In the genomic region with DNA sequence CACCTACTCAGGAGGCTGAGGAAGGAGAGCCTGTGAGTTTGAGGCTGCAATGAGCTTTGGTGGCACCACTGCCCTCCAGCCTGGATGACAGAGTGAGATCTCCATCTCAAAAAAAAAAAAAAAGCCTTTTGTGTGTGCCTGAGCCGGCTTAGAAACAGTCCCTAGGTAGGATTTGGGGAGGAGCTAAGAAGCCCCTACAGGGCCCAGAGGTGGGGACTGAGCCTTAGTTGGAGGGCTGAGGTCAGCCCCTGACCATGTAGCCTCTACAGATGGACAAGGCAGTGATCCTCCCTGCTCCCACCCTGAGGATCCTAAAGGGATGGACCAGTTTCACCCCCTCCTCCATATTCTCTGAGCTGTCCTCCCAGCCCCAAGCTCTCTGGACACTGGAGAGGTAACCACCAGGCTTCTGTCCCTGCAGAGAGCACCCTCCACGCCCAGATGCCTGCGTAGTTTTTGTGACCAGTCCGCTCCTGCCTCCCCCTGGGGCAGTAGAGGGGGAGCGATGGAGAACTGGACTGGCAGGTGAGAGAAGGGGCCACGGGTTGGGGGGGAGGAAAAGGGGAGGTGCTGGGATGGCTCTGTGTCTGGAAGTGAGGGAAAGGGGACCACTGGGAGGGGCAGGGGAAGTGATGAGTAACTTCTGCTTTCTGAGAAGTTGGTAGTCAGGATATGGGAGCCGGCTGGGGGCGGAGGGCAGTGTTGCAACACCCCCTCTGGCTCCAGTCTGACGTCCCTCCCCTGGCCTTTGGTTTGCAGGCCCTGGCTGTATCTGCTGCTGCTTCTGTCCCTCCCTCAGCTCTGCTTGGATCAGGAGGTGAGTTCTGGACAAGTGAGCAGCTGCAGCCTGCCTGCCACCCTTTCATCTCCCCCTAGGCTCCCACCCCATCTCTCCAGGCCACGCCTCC, we compare ENCODE assay signal across 8 cellular contexts. TPM values are rescaled to one million over a fixed set of nuclear protein-coding genes. Genes with fewer than 3 reads are reported as not detected.
DNase-seq lines count a peak whose midpoint lies in the region; ATAC-seq and TF ChIP-seq lines count a peak whose summit lies in the region.

No MANE protein-coding gene starts in this region.

- H3K27ac ChIP-seq in RWPE2 (ENCODE audit: poor library complexity, severe bottlenecking) (peak overlapping the region; percentile 70), epithelial cell of prostate (peak overlapping the region; percentile 73), uterus (peak overlapping the region; percentile 93 to 98)

- intact Hi-C loops in uterus (cut with DNase I; ENCODE audit: low total_unique reads) = no loop called here

- H3K4me1 ChIP-seq in RWPE2 (ENCODE audit: insufficient read depth, poor library complexity, severe bottlenecking) (peaks cover 19% of the 10 kb centered on the region), uterus (peaks cover 0 to 14% of the 10 kb centered on the region in 2 donors)

- TF ChIP-seq CTCF in RWPE2 (IDR thresholded peaks at IDR 0.05; ENCODE audit: poor library complexity, severe bottlenecking) (peak; percentile 10), uterus (IDR thresholded peaks at IDR 0.05) (no peak)

- TF ChIP-seq POLR2A in uterus (IDR thresholded peaks at IDR 0.05) = peak; percentile 37 to 59

- H3K27me3 ChIP-seq in RWPE2 (ENCODE audit: insufficient read depth, poor library complexity, severe bottlenecking) = no peaks in the 10 kb centered on the region
- H3K27me3 ChIP-seq in uterus = no peaks in the 10 kb centered on the region

- peaks cover 8% of the 10 kb centered on the region; the same call in 1 of the 2 replicates for H3K36me3 ChIP-seq in RWPE2 (ENCODE audit: low read depth)
- no peaks in the 10 kb centered on the region for H3K36me3 ChIP-seq in uterus

- H3K4me3 ChIP-seq in RWPE2 (ENCODE audit: severe bottlenecking) = no peak overlapping the region
- no peak overlapping the region for H3K4me3 ChIP-seq in uterus

- DNase-seq in EL (peak; percentile 91), RWPE2 (ENCODE audit: low spot score) (peak; percentile 90), epithelial cell of prostate (ENCODE audit: low read depth, low spot score) (no peak), mucosa of gallbladder (ENCODE audit: low spot score) (peak; percentile 79), uterus (peak; percentile 95 to 97)

- ATAC-seq in RWPE2 (ENCODE audit: low read depth) (peak; percentile 75), GM21528 (IDR thresholded peaks at IDR 0.05; ENCODE audit: low FRiP score, unreplicated experiment) (no peak), HG03521 (IDR thresholded peaks at IDR 0.05; ENCODE audit: unreplicated experiment) (no peak), GM21447 (IDR thresholded peaks at IDR 0.05; ENCODE audit: unreplicated experiment) (no peak)

- H3K9me3 ChIP-seq in RWPE2 (ENCODE audit: severe bottlenecking) (no peaks in the 10 kb centered on the region), uterus (no peaks in the 10 kb centered on the region)

RNA-seq across cellular contexts. Expression of gene ADAMTSL4, which starts 2.8 kb away (rescaled TPM):
- 17.2 TPM for total RNA-seq in mucosa of gallbladder
- 100 to 1,000 TPM in 1 of 4 donors, 10 to 100 TPM in 3; 15.9 to 133 (median 35.4) TPM for total RNA-seq in uterus

RNA-seq across cellular contexts. Expression of gene MCL1, which starts 27.4 kb away (rescaled TPM):
- total RNA-seq in mucosa of gallbladder = 231 TPM
- 100 to 1,000 TPM; 125 to 266 (median 207) TPM for total RNA-seq in uterus

RNA-seq across cellular contexts. Expression of gene FALEC, which starts 36.5 kb away (rescaled TPM):
- 1.1 TPM for total RNA-seq in mucosa of gallbladder
- 1 to 10 TPM in 1 of 4 donors, under 1 TPM in 1, not detected in 2; 0.88 to 1.0 TPM for total RNA-seq in uterus

RNA-seq across cellular contexts. Expression of gene ECM1, which starts 44.1 kb away (rescaled TPM):
- total RNA-seq in mucosa of gallbladder (681 TPM), uterus (10 to 100 TPM in 2 of 4 donors, 1 to 10 TPM in 2; 1.5 to 38.5 (median 9.5) TPM)
